8 cellular contexts compared by ENCODE assay signal in the genomic region with DNA sequence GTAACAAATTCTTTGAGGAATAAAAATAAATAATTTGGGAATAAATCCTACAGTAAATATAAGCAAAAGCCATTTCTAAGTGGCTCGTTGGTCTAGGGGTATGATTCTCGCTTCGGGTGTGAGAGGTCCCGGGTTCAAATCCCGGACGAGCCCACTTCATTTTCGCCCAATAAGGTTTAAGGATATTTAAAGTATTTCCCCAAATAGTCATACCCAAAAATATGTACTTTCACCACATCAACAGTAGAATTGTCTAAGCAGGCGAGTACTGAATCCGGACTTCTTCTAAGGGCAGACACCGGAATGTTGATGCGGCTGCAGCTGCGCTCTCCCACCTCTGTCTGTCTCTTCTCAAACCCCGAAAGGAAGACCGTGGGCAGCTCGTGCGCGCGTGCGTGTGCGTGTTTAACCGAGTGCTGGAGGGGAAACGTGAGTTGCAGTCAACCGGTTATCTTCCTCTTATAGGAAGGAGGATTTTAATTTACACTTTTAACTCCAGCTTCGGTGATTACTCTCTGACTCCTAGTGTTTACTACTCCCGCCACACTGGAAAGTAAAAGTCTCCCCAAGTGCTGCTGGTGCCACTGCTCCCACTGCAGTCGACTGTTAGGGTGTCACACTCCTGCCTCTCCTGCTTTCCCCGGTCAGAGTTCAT.
DNase-seq lines count a peak whose midpoint lies in the region; ATAC-seq, FAIRE-seq and TF ChIP-seq lines count a peak whose summit lies in the region.

No MANE protein-coding gene starts in this region.

- H3K4me1 Mint-ChIP-seq in astrocyte (ENCODE audit: low read depth, unreplicated experiment), result no peaks in the 10 kb centered on the region

- no peaks in the 10 kb centered on the region for H3K36me3 ChIP-seq in OCI-LY3 (replicated peaks; ENCODE audit: low read depth, low read length)
- H3K36me3 ChIP-seq in astrocyte (ENCODE audit: insufficient read depth, low read length), result no peaks in the 10 kb centered on the region
- H3K36me3 ChIP-seq in subcutaneous abdominal adipose tissue (ENCODE audit: control insufficient read depth in 5 of 5, insufficient read depth in 5 of 5, low read length in 5 of 5), result no peaks in the 10 kb centered on the region

- TF ChIP-seq CTCF in OCI-LY3 (IDR thresholded peaks at IDR 0.05; ENCODE audit: low read depth, low read length) (no peak), astrocyte (IDR thresholded peaks at IDR 0.05; ENCODE audit: insufficient read depth, low read depth, low read length) (no peak)

- no peaks in the 10 kb centered on the region for H3K79me2 ChIP-seq in OCI-LY3 (ENCODE audit: low read length)
- no peaks in the 10 kb centered on the region for H3K79me2 ChIP-seq in astrocyte (ENCODE audit: insufficient read depth, low read length)

- peak overlapping the region; percentile 81 for H3K4me2 ChIP-seq in OCI-LY3 (ENCODE audit: low read length)
- H3K4me2 ChIP-seq in astrocyte (ENCODE audit: low read length), result peak overlapping the region; percentile 88

- H2AFZ ChIP-seq in OCI-LY3 (ENCODE audit: low read depth, low read length) (peak overlapping the region; percentile 85), astrocyte (ENCODE audit: low read depth, low read length) (peak overlapping the region; percentile 34)

- H3K4me3 ChIP-seq in OCI-LY3 (ENCODE audit: low read length) (peak overlapping the region; percentile 87), astrocyte (ENCODE audit: insufficient read depth, low read depth, low read length) (peak overlapping the region; percentile 58), subcutaneous abdominal adipose tissue (ENCODE audit: low read depth in 1 of 5, low read length in 5 of 5) (peak overlapping the region; percentile 12 to 59 (median 40))

- H3K27me3 ChIP-seq in OCI-LY3 (ENCODE audit: low read depth, low read length), result no peaks in the 10 kb centered on the region
- H3K27me3 ChIP-seq in astrocyte (ENCODE audit: insufficient read depth, low read length), result peaks cover 10% of the 10 kb centered on the region
- H3K27me3 ChIP-seq in subcutaneous abdominal adipose tissue (ENCODE audit: control insufficient read depth in 5 of 5, insufficient read depth in 4 of 5, low read length in 5 of 5), result peaks cover 0 to 25% (median 4%) of the 10 kb centered on the region in 5 donors

- peak; percentile 76 for FAIRE-seq in astrocyte (lab: Jason Lieb, UNC)

- no peak overlapping the region for H3K27ac ChIP-seq in OCI-LY3 (ENCODE audit: low read length)
- H3K27ac ChIP-seq in astrocyte (ENCODE audit: low read depth, low read length), result no peak overlapping the region
- no peak overlapping the region for H3K27ac ChIP-seq in subcutaneous abdominal adipose tissue (ENCODE audit: low read depth, low read length)

- H3K27me3 Mint-ChIP-seq in astrocyte (ENCODE audit: low read depth, unreplicated experiment), result no peaks in the 10 kb centered on the region

- no peaks in the 10 kb centered on the region for H3K9me3 Mint-ChIP-seq in astrocyte (ENCODE audit: unreplicated experiment)

- H3K27ac Mint-ChIP-seq in astrocyte (ENCODE audit: unreplicated experiment), result peak overlapping the region; percentile 87

- intact Hi-C loops in left colon (cut with DNase I, micrococcal nuclease), result no loop called here

- ATAC-seq in HG02852 (IDR thresholded peaks at IDR 0.05; ENCODE audit: unreplicated experiment) (peak; percentile 65), left colon (peak; percentile 53), HG03139 (IDR thresholded peaks at IDR 0.05; ENCODE audit: unreplicated experiment) (no peak)

- no peaks in the 10 kb centered on the region for H4K20me1 ChIP-seq in OCI-LY3 (ENCODE audit: insufficient read depth, low read length)
- H4K20me1 ChIP-seq in astrocyte (ENCODE audit: insufficient read depth, low read length), result no peaks in the 10 kb centered on the region

- H3K9ac ChIP-seq in OCI-LY3 (ENCODE audit: low read length) (peak overlapping the region; percentile 72), astrocyte (ENCODE audit: low read length) (peak overlapping the region; percentile 39), subcutaneous abdominal adipose tissue (ENCODE audit: low read length in 5 of 5) (no peak overlapping the region)

- H3K36me3 Mint-ChIP-seq in astrocyte (ENCODE audit: low read depth, unreplicated experiment), result no peaks in the 10 kb centered on the region

- H3K4me1 ChIP-seq in OCI-LY3 (ENCODE audit: low read length) (no peaks in the 10 kb centered on the region), astrocyte (ENCODE audit: insufficient read depth, low read length) (peaks cover 9% of the 10 kb centered on the region), subcutaneous abdominal adipose tissue (ENCODE audit: control insufficient read depth in 5 of 5, insufficient read depth in 5 of 5, low read length in 5 of 5) (peaks cover 2 to 15% (median 10%) of the 10 kb centered on the region in 5 donors)

- H3K4me3 Mint-ChIP-seq in astrocyte (ENCODE audit: unreplicated experiment), result peak overlapping the region; percentile 83

- peak; percentile 61 for DNase-seq in GDM1 (lab: John Stamatoyannopoulos, UW)
- peak; percentile 94 for DNase-seq in astrocyte (ENCODE audit: low read depth)
- peak in 1 of 2 donors; percentile 4 for DNase-seq in left colon
- DNase-seq in hippocampal formation (lab: John Stamatoyannopoulos, UW), result no peak

- no peaks in the 10 kb centered on the region for H3K9me3 ChIP-seq in OCI-LY3 (ENCODE audit: insufficient read depth, low read length)
- no peaks in the 10 kb centered on the region for H3K9me3 ChIP-seq in astrocyte (ENCODE audit: insufficient read depth, low read depth, low read length)
- H3K9me3 ChIP-seq in subcutaneous abdominal adipose tissue (ENCODE audit: control insufficient read depth in 5 of 5, low read length in 5 of 5), result no peaks in the 10 kb centered on the region

Comparison
In these comparisons a context has a peak if more than half of its experiments do, and no peak if none do; other contexts are left out.
1. DNase-seq: peak in GDM1 (single experiment) and astrocyte (single experiment); none in hippocampal formation (0 of 2).
2. H3K9ac ChIP-seq: peak in OCI-LY3 (single experiment) and astrocyte (single experiment); none in subcutaneous abdominal adipose tissue (0 of 5).
3. Peak in every context shown above with its lines, with median percentiles within 50 percentile points of each other: H3K4me3 ChIP-seq.